In genomic region chr6:3707751-3708412, GRCh38 we compare ENCODE assay signal across 33 cellular contexts. TPM values are rescaled to one million over a fixed set of nuclear protein-coding genes. Genes with fewer than 3 reads are reported as not detected.
"Had no signal": no experiment of that assay in that cellular context is flagged by ENCODE, and none has a peak within 500 bp of the region (broad histone marks: within the 10 kb centered on the region; RNA-seq: fewer than 3 reads in every experiment).

No MANE protein-coding gene starts in this region.

- H3K36me3 ChIP-seq: adrenal gland, Peyer's patch, SJCRH30 had no signal

- H3K9ac ChIP-seq: KMS-11 had no signal

- H3K4me3 Mint-ChIP-seq: activated CD4-positive, alpha-beta T cell treated with anti-CD3 and anti-CD28 coated beads, Interleukin-2, amount 10 ng/mL, durations not matched to agents 24 days and 14 days; activated CD8-positive, alpha-beta T cell treated with anti-CD3 and anti-CD28 coated beads, Interleukin-2, amount 10 ng/mL, durations not matched to agents 7 days and 5 days; activated naive CD4-positive, alpha-beta T cell treated with anti-CD3 and anti-CD28 coated beads, Interleukin-2, amount 50 U/mL, for 24 hours; activated T-cell treated with anti-CD3 and anti-CD28 coated beads, Interleukin-2, amount 50 U/mL, for 24 hours had no signal

- H3K36me3 Mint-ChIP-seq: activated naive CD4-positive, alpha-beta T cell treated with anti-CD3 and anti-CD28 coated beads, Interleukin-2, amount 50 U/mL, for 24 hours had no signal

- H3K4me1 ChIP-seq: adrenal gland, body of pancreas, Peyer's patch, SJCRH30 had no signal

- H3K4me3 ChIP-seq: adrenal gland, body of pancreas, Peyer's patch, SJCRH30, SK-N-MC had no signal

- H3K27ac ChIP-seq: adrenal gland, body of pancreas, KMS-11, Peyer's patch, SJCRH30, SK-N-MC had no signal

- ATAC-seq: activated CD8-positive, alpha-beta T cell treated with anti-CD3 and anti-CD28 coated beads, Interleukin-2, amount 10 ng/mL, durations not matched to agents 7 days and 5 days; body of pancreas had no signal

- H3K27me3 ChIP-seq: adrenal gland, Peyer's patch, SJCRH30 had no signal

- FAIRE-seq: astrocyte, bronchial epithelial cell, TTC549 had no signal

- DNase-seq: activated CD4-positive, alpha-beta T cell treated with anti-CD3 and anti-CD28 coated beads, Interleukin-2, amount 10 ng/mL, durations not matched to agents 24 days and 14 days; activated CD4-positive, alpha-beta T cell treated with anti-CD3 and anti-CD28 coated beads, Interleukin-2, amount 50 U/mL, for 48 hours; activated CD8-positive, alpha-beta T cell treated with anti-CD3 and anti-CD28 coated beads, Interleukin-2, amount 10 ng/mL, durations not matched to agents 7 days and 5 days; activated gamma-delta T cell; activated naive CD4-positive, alpha-beta T cell treated with Interleukin-2 at 50 U/mL for 16 hours; activated T-cell treated with anti-CD3 and anti-CD28 coated beads, Interleukin-2, amount 50 U/mL, for 24 hours; adrenal gland; body of pancreas; caudate nucleus; cerebellar nuclear complex; MM.1S; MV-4-11; NCI-H1092; NCI-H146; NCI-H187; NCI-H2029 treated with DMSO at 0.1 percent for 48 hours; NCI-H2107; NCI-H2171; NCI-H2227 treated with DMSO at 0.1 percent for 48 hours; NCI-H446; NCI-H510A treated with DMSO at 0.1 percent for 48 hours; NCI-H69; Peyer's patch; SHP77; SJCRH30; T1000 had no signal

- H3K4me1 Mint-ChIP-seq: activated CD4-positive, alpha-beta T cell treated with anti-CD3 and anti-CD28 coated beads, Interleukin-2, amount 10 ng/mL, durations not matched to agents 24 days and 14 days; activated naive CD4-positive, alpha-beta T cell treated with anti-CD3 and anti-CD28 coated beads, Interleukin-2, amount 50 U/mL, for 24 hours had no signal

- H3K9me3 ChIP-seq: adrenal gland, body of pancreas, Peyer's patch, SJCRH30 had no signal

- H3K9me3 Mint-ChIP-seq: activated naive CD4-positive, alpha-beta T cell treated with anti-CD3 and anti-CD28 coated beads, Interleukin-2, amount 50 U/mL, for 24 hours; activated T-cell treated with anti-CD3 and anti-CD28 coated beads, Interleukin-2, amount 50 U/mL, for 24 hours; activated T-helper 2 cell treated with anti-CD3 and anti-CD28 coated beads, Interferon-gamma antibody, Interleukin-2, Interleukin-4, amounts not matched to agents 10 μg/mL and 5 μg/mL and 100 μg/mL, durations not matched to agents 14 hours and 24 hours and 36 hours had no signal

- H3K4me2 ChIP-seq: KMS-11 had no signal

- H3K27ac Mint-ChIP-seq: activated CD4-positive, alpha-beta T cell treated with anti-CD3 and anti-CD28 coated beads, Interleukin-2, amount 10 ng/mL, durations not matched to agents 24 days and 14 days; activated CD8-positive, alpha-beta T cell treated with anti-CD3 and anti-CD28 coated beads, Interleukin-2, amount 10 ng/mL, durations not matched to agents 7 days and 5 days; activated naive CD4-positive, alpha-beta T cell treated with anti-CD3 and anti-CD28 coated beads, Interleukin-2, amount 50 U/mL, for 24 hours; activated T-cell treated with anti-CD3 and anti-CD28 coated beads, Interleukin-2, amount 50 U/mL, for 24 hours; activated T-helper 2 cell treated with anti-CD3 and anti-CD28 coated beads, Interferon-gamma antibody, Interleukin-2, Interleukin-4, amounts not matched to agents 10 μg/mL and 5 μg/mL and 100 μg/mL, durations not matched to agents 14 hours and 24 hours and 36 hours had no signal

RNA-seq across cellular contexts. Expression of gene PXDC1, which starts 43.6 kb away (rescaled TPM):
- total RNA-seq: activated CD8-positive, alpha-beta T cell treated with anti-CD3 and anti-CD28 coated beads, Interleukin-2, amount 10 ng/mL, durations not matched to agents 7 days and 5 days had no signal
